Comparison of ENCODE assay signal across 8 cellular contexts in the genomic region with DNA sequence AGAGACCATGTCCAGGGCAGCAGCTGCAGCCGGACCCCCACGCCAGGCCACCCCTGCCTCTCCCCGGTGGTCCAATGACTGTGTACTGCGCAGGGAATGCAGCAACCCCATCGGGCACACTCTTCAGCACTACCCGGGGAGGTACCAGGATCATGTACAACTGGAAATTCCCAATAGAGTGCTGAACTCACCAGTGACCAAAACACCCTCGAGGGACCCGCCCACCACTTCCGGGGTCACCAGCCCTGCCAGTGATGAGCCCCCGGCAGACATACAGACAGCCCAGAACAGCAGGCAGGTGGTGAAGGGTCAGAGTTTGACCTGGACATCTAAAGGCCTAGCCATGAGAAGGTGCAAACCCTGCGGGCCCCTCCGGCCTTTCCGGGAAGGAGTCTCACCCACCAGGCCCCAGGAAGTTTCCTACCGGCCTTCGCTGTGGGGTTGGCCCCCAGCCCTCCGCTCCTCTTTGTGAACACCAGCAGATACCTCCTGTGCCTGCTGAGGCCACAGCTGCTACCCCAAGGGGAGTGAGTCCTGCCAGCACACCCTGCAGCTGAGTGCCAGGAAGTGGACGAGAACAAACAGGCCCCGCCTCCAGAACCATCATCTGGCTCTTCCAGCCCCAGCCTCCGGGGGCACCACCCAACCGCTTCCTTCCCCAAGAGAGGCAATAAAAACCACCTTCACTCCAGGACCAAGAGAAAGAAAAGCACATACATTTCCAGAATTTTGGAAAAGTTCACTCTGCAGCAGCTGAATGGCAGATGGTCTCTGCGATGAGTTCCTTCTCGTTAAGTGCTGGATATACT. TPM values are rescaled to one million over a fixed set of nuclear protein-coding genes. Genes with fewer than 3 reads are reported as not detected.
A peak's percentile ranks its signal among the peaks of the same experiment; 100 is the strongest.
DNase-seq lines count a peak whose midpoint lies in the region; ATAC-seq and TF ChIP-seq lines count a peak whose summit lies in the region.

No MANE protein-coding gene starts in this region.

- DNase-seq in CD4-positive, alpha-beta T cell, result peak; percentile 54 to 78 (median 66)
- DNase-seq in HUDEP-2 (lab: John Stamatoyannopoulos, UW; ENCODE audit: unreplicated experiment in 76 of 76), result peak in 70 of 76 experiments; percentile 4 to 83 (median 62)
- DNase-seq in T-helper 17 cell, result peak; percentile 43 to 54 (median 54)
- peak; percentile 28 for DNase-seq in astrocyte of the hippocampus (ENCODE audit: low read depth, low spot score)
- DNase-seq in iPS DF 4.7 (ENCODE audit: extremely low read depth, low spot score), result peak; percentile 36
- peak; percentile 24 to 28 for DNase-seq in stimulated activated CD4-positive, alpha-beta T cell treated with anti-CD3 and anti-CD28 coated beads, Interleukin-1b, Interleukin-23, amount 100 ng/mL, for 1 hour (ENCODE audit: low read depth in 2 of 2)
- no peak for DNase-seq in NCI-H524 treated with DMSO at 0.1 percent for 48 hours (lab: John Stamatoyannopoulos, UW)

- H3K27ac ChIP-seq in CD4-positive, alpha-beta T cell (ENCODE audit: low read depth, low read length), result peak overlapping the region; percentile 36

- H3K27me3 Mint-ChIP-seq in CD4-positive, alpha-beta T cell, result no peaks in the 10 kb centered on the region
- no peaks in the 10 kb centered on the region for H3K27me3 Mint-ChIP-seq in T-helper 17 cell

- H3K9me3 Mint-ChIP-seq in CD4-positive, alpha-beta T cell, result no peaks in the 10 kb centered on the region

- peak; percentile 49 for TF ChIP-seq CTCF in CD4-positive, alpha-beta T cell (IDR thresholded peaks at IDR 0.05)

- peaks cover 77% of the 10 kb centered on the region for H3K36me3 Mint-ChIP-seq in CD4-positive, alpha-beta T cell (ENCODE audit: low read depth)
- peaks cover 5% of the 10 kb centered on the region for H3K36me3 Mint-ChIP-seq in T-helper 17 cell (ENCODE audit: low read depth)

- intact Hi-C loops in CD4-positive, alpha-beta T cell (cut with DNase I, micrococcal nuclease), result loop anchor here in 1 of 2 experiments (1.0 kb wide), 1 partner anchor 17 kb away; a partner anchor contains a TSS

- no peaks in the 10 kb centered on the region for H3K9me3 ChIP-seq in CD4-positive, alpha-beta T cell (ENCODE audit: control insufficient read depth, low read length)
- H3K9me3 ChIP-seq in T-helper 17 cell (ENCODE audit: control insufficient read depth, low read length, poor library complexity, severe bottlenecking), result no peaks in the 10 kb centered on the region

- H3K27ac Mint-ChIP-seq in CD4-positive, alpha-beta T cell, result peak overlapping the region; percentile 93
- peak overlapping the region; percentile 94 for H3K27ac Mint-ChIP-seq in T-helper 17 cell

- CTCF ChIA-PET in CD4-positive, alpha-beta T cell (lab: Charles Lee), result interaction anchor here (1.2 to 1.3 kb wide), 3 partner anchors 15 to 38 kb away, joined by 3 to 4 read pairs (median 3); a partner anchor contains a TSS

- peak overlapping the region; percentile 82 for H3K4me3 Mint-ChIP-seq in CD4-positive, alpha-beta T cell
- peak overlapping the region; percentile 94 for H3K4me3 Mint-ChIP-seq in T-helper 17 cell

- ATAC-seq in CD4-positive, alpha-beta T cell (ENCODE audit: poor library complexity), result peak; percentile 100
- ATAC-seq in GM19463 (IDR thresholded peaks at IDR 0.05; ENCODE audit: unreplicated experiment) (peak; percentile 88), T-helper 17 cell (peak; percentile 100)

- no peaks in the 10 kb centered on the region for H3K27me3 ChIP-seq in CD4-positive, alpha-beta T cell (ENCODE audit: control insufficient read depth, insufficient read depth, low read length)

- peaks cover 24% of the 10 kb centered on the region for H3K4me1 Mint-ChIP-seq in CD4-positive, alpha-beta T cell (ENCODE audit: low read depth)
- H3K4me1 Mint-ChIP-seq in T-helper 17 cell, result peaks cover 17% of the 10 kb centered on the region

- POLR2A ChIA-PET in CD4-positive, alpha-beta T cell (lab: Charles Lee), result interaction anchor here (0.5 to 1.1 kb wide), 4 partner anchors 14 to 530 kb away, joined by 3 read pairs; a partner anchor contains a TSS

RNA-seq across cellular contexts. Expression of a gene that starts 5.0 kb away (rescaled TPM):
- total RNA-seq in CD4-positive, alpha-beta T cell, result not detected
- total RNA-seq in T-helper 17 cell, result not detected

RNA-seq across cellular contexts. Expression of a gene that starts 17.1 kb away (rescaled TPM):
- total RNA-seq in CD4-positive, alpha-beta T cell, result 1 to 10 TPM; 4.3 to 5.4 TPM
- 1 to 10 TPM; 7.2 to 8.1 TPM for total RNA-seq in T-helper 17 cell

RNA-seq across cellular contexts. Expression of a gene that starts 17.4 kb away (rescaled TPM):
- total RNA-seq in CD4-positive, alpha-beta T cell, result 10 to 100 TPM; 10.8 to 15.0 TPM
- 10 to 100 TPM; 11.3 to 11.6 TPM for total RNA-seq in T-helper 17 cell

RNA-seq across cellular contexts. Expression of a gene that starts 32.8 kb away (rescaled TPM):
- total RNA-seq in CD4-positive, alpha-beta T cell, result 10 to 100 TPM; 51.9 to 53.6 TPM
- 100 to 1,000 TPM in 1 of 2 donors, 10 to 100 TPM in 1; 62.1 to 116 TPM for total RNA-seq in T-helper 17 cell

RNA-seq across cellular contexts. Expression of a gene that starts 55.7 kb away (rescaled TPM):
- not detected for total RNA-seq in CD4-positive, alpha-beta T cell
- total RNA-seq in T-helper 17 cell, result under 1 TPM in 1 of 2 donors, not detected in 1; 0.40 TPM
